Comparison of ENCODE assay signal across 18 cellular contexts in genomic region chr7:66699998-66700397, GRCh38. TPM values are rescaled to one million over a fixed set of nuclear protein-coding genes. Genes with fewer than 3 reads are reported as not detected.
DNase-seq lines count a peak whose midpoint lies in the region; ATAC-seq and TF ChIP-seq lines count a peak whose summit lies in the region.
"Had no signal": no experiment of that assay in that cellular context is flagged by ENCODE, and none has a peak within 500 bp of the region (broad histone marks: within the 10 kb centered on the region; RNA-seq: fewer than 3 reads in every experiment).

No MANE protein-coding gene starts in this region.

- H3K4me3 ChIP-seq in colonic mucosa: no peak overlapping the region
- H3K4me3 ChIP-seq: GM12878 had no signal

- no peaks in the 10 kb centered on the region for H3K9me3 ChIP-seq in colonic mucosa

- peak; percentile 67 for ATAC-seq in left ventricle myocardium superior
- no peak for ATAC-seq in GM21360 (IDR thresholded peaks at IDR 0.05; ENCODE audit: unreplicated experiment)
- no peak for ATAC-seq in HG03108 (IDR thresholded peaks at IDR 0.05; ENCODE audit: unreplicated experiment)
- no peak for ATAC-seq in HG02763 (IDR thresholded peaks at IDR 0.05; ENCODE audit: unreplicated experiment)
- ATAC-seq: GM12878, T-helper 17 cell had no signal

- no peak overlapping the region for H3K9ac ChIP-seq in colonic mucosa (ENCODE audit: low read depth in 2 of 2, low read length in 2 of 2)

- H3K27me3 ChIP-seq in colonic mucosa: no peaks in the 10 kb centered on the region

- TF ChIP-seq CTCF in colonic mucosa (IDR thresholded peaks at IDR 0.05): no peak

- peak; percentile 30 for DNase-seq in AG20443 (ENCODE audit: low spot score)
- DNase-seq in colonic mucosa: peak; percentile 30
- DNase-seq in left ventricle myocardium superior: peak; percentile 74
- peak; percentile 90 for DNase-seq in posterior vena cava (ENCODE audit: low spot score)
- DNase-seq in NCI-H128 (lab: John Stamatoyannopoulos, UW; ENCODE audit: unreplicated experiment): no peak
- DNase-seq: CD8-positive, alpha-beta memory T cell; cerebellar nuclear complex; GOT3; kidney glomerular epithelial cell; NCI-H1694 treated with DMSO at 0.1 percent for 48 hours; SIG-M5; stimulated activated CD4-positive, alpha-beta T cell treated with anti-CD3 and anti-CD28 coated beads, Interleukin-12 subunit alpha, Interleukin-12 subunit beta, amount 100 ng/mL, for 4 hours; stimulated activated naive CD4-positive, alpha-beta T cell; T-helper 17 cell had no signal

- H3K4me1 ChIP-seq in colonic mucosa: no peaks in the 10 kb centered on the region

- no peaks in the 10 kb centered on the region for H3K36me3 ChIP-seq in colonic mucosa

- intact Hi-C loops in colonic mucosa (cut with DNase I): no loop called here
- intact Hi-C loops in left ventricle myocardium superior (cut with micrococcal nuclease): no loop called here
- intact Hi-C loops in posterior vena cava (cut with DNase I): no loop called here

- H3K27ac ChIP-seq in colonic mucosa: no peak overlapping the region

RNA-seq across cellular contexts. Expression of gene RABGEF1, which starts 40.5 kb away (rescaled TPM):
- total RNA-seq in colonic mucosa: 10 to 100 TPM; 19.1 to 25.1 TPM
- total RNA-seq in left ventricle myocardium superior: 17.6 TPM
- total RNA-seq in posterior vena cava: 10 to 100 TPM; 29.9 to 39.6 TPM
